ENCODE assay signal across 37 cellular contexts in the genomic region with DNA sequence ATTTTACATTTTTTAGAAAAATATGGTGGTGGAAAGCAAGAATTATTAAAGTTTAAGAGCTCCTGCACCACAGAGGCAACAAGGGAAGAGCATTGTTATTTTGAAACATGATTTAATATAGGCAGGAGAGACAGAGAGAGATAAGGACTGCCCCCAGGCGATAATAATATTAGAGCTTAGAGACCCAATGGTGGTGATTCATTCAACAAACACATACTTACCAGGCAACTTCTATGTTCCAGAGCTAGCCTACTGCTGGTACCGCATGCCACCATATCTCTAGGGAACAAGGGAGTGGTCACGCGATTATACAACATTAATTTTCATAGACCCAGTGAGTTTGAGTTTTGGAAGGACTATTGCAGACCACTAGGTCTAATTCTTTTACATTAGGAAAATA.
"Had no signal": no experiment of that assay in that cellular context is flagged by ENCODE, and none has a peak within 500 bp of the region (broad histone marks: within the 10 kb centered on the region; RNA-seq: fewer than 3 reads in every experiment).

No MANE protein-coding gene starts in this region.

- ATAC-seq: activated naive CD4-positive, alpha-beta T cell treated with anti-CD3 and anti-CD28 coated beads, Interleukin-2, amount 50 U/mL, for 72 hours; activated naive CD8-positive, alpha-beta T cell treated with anti-CD3 and anti-CD28 coated beads, Interleukin-2, amount 50 U/mL, for 24 hours; activated T-cell treated with anti-CD3 and anti-CD28 coated beads, Interleukin-2, amount 50 U/mL, for 4 hours; activated T-cell treated with anti-CD3 and anti-CD28 coated beads, Interleukin-2, amount 50 U/mL, for 72 hours; activated T-helper 17 cell treated with anti-CD3 and anti-CD28 coated beads, Interleukin-2, amount 50 U/mL, for 72 hours; body of pancreas had no signal

- DNase-seq: activated effector memory CD4-positive, alpha-beta T cell treated with anti-CD3 and anti-CD28 coated beads, Interleukin-2, amount 50 U/mL, for 16 hours; activated effector memory CD4-positive, alpha-beta T cell treated with Interleukin-2 at 50 U/mL for 16 hours; activated gamma-delta T cell; activated gamma-delta T cell treated with Interleukin-2 at 50 U/mL for 16 hours; activated naive CD4-positive, alpha-beta T cell; activated naive CD4-positive, alpha-beta T cell treated with anti-CD3 and anti-CD28 coated beads for 36 hours; activated naive CD4-positive, alpha-beta T cell treated with anti-CD3 and anti-CD28 coated beads, Interleukin-2, amount 10 ng/mL, durations not matched to agents 7 days and 5 days; activated naive CD4-positive, alpha-beta T cell treated with anti-CD3 and anti-CD28 coated beads, Interleukin-2, amount 50 U/mL, for 16 hours; activated naive CD4-positive, alpha-beta T cell treated with Interleukin-2 at 50 U/mL for 16 hours; activated naive CD8-positive, alpha-beta T cell treated with anti-CD3 and anti-CD28 coated beads for 36 hours; activated naive CD8-positive, alpha-beta T cell treated with anti-CD3 and anti-CD28 coated beads, Interleukin-2, amount 10 ng/mL, durations not matched to agents 7 days and 5 days; activated naive CD8-positive, alpha-beta T cell treated with anti-CD3 and anti-CD28 coated beads, Interleukin-2, amount 50 U/mL, for 24 hours; activated T-cell treated with anti-CD3 and anti-CD28 coated beads, Interleukin-2, amount 50 U/mL, for 1 hour; activated T-cell treated with anti-CD3 and anti-CD28 coated beads, Interleukin-2, amount 50 U/mL, for 24 hours; activated T-cell treated with anti-CD3 and anti-CD28 coated beads, Interleukin-2, amount 50 U/mL, for 4 hours; activated T-cell treated with anti-CD3 and anti-CD28 coated beads, Interleukin-2, amount 50 U/mL, for 48 hours; activated T-cell treated with anti-CD3 and anti-CD28 coated beads, Interleukin-2, amount 50 U/mL, for 72 hours; adrenal gland; amniotic stem cell; amygdala; anterior cingulate cortex; aorta; body of pancreas; caudate nucleus; central memory CD4-positive, alpha-beta T cell; cerebellar nuclear complex had no signal

- H3K9me3 Mint-ChIP-seq: activated naive CD4-positive, alpha-beta T cell treated with anti-CD3 and anti-CD28 coated beads, Interleukin-2, amount 10 ng/mL, durations not matched to agents 7 days and 5 days; activated naive CD4-positive, alpha-beta T cell treated with anti-CD3 and anti-CD28 coated beads, Interleukin-2, amount 50 U/mL, for 24 hours; activated naive CD8-positive, alpha-beta T cell treated with anti-CD3 and anti-CD28 coated beads, Interleukin-2, amount 10 ng/mL, durations not matched to agents 7 days and 5 days; activated naive CD8-positive, alpha-beta T cell treated with anti-CD3 and anti-CD28 coated beads, Interleukin-2, amount 50 U/mL, for 24 hours; activated T-cell treated with anti-CD3 and anti-CD28 coated beads, Interleukin-2, amount 50 U/mL, for 24 hours; activated T-helper 1 cell treated with anti-CD3 and anti-CD28 coated beads, Interleukin-12 subunit alpha, Interleukin-12 subunit beta, Interleukin-2, Interleukin-4 antibody, amounts not matched to agents 30 ng/mL and 10 ng/mL and 1 ng/mL, durations not matched to agents 14 hours and 24 hours and 36 hours; activated T-helper 2 cell treated with anti-CD3 and anti-CD28 coated beads, Interferon-gamma antibody, Interleukin-2, Interleukin-4, amounts not matched to agents 10 μg/mL and 5 μg/mL and 100 μg/mL, durations not matched to agents 14 hours and 24 hours and 36 hours had no signal

- H3K36me3 Mint-ChIP-seq: activated naive CD4-positive, alpha-beta T cell treated with anti-CD3 and anti-CD28 coated beads, Interleukin-2, amount 10 ng/mL, durations not matched to agents 7 days and 5 days; activated naive CD4-positive, alpha-beta T cell treated with anti-CD3 and anti-CD28 coated beads, Interleukin-2, amount 50 U/mL, for 24 hours; activated naive CD8-positive, alpha-beta T cell; activated naive CD8-positive, alpha-beta T cell treated with anti-CD3 and anti-CD28 coated beads for 36 hours; activated naive CD8-positive, alpha-beta T cell treated with anti-CD3 and anti-CD28 coated beads, Interleukin-2, amount 10 ng/mL, durations not matched to agents 7 days and 5 days; brain had no signal

- H3K27me3 ChIP-seq: adrenal gland, ascending aorta, body of pancreas, breast epithelium, cardiac muscle cell had no signal

- H3K36me3 ChIP-seq: adrenal gland, ascending aorta, breast epithelium, cardiac muscle cell had no signal

- H3K4me3 ChIP-seq: adrenal gland, ascending aorta, body of pancreas, breast epithelium, cardiac muscle cell had no signal

- H3K27ac ChIP-seq: adrenal gland, ascending aorta, body of pancreas, breast epithelium, cardiac muscle cell had no signal

- H3K27ac Mint-ChIP-seq: activated naive CD4-positive, alpha-beta T cell treated with anti-CD3 and anti-CD28 coated beads for 36 hours; activated naive CD4-positive, alpha-beta T cell treated with anti-CD3 and anti-CD28 coated beads, Interleukin-2, amount 10 ng/mL, durations not matched to agents 7 days and 5 days; activated naive CD4-positive, alpha-beta T cell treated with anti-CD3 and anti-CD28 coated beads, Interleukin-2, amount 50 U/mL, for 24 hours; activated naive CD8-positive, alpha-beta T cell; activated naive CD8-positive, alpha-beta T cell treated with anti-CD3 and anti-CD28 coated beads for 36 hours; activated naive CD8-positive, alpha-beta T cell treated with anti-CD3 and anti-CD28 coated beads, Interleukin-2, amount 10 ng/mL, durations not matched to agents 7 days and 5 days; activated naive CD8-positive, alpha-beta T cell treated with anti-CD3 and anti-CD28 coated beads, Interleukin-2, amount 50 U/mL, for 24 hours; activated T-cell treated with anti-CD3 and anti-CD28 coated beads, Interleukin-2, amount 50 U/mL, for 24 hours; activated T-cell treated with anti-CD3 and anti-CD28 coated beads, Interleukin-2, amount 50 U/mL, for 72 hours; activated T-helper 1 cell treated with anti-CD3 and anti-CD28 coated beads, Interleukin-12 subunit alpha, Interleukin-12 subunit beta, Interleukin-2, Interleukin-4 antibody, amounts not matched to agents 30 ng/mL and 10 ng/mL and 1 ng/mL, durations not matched to agents 14 hours and 24 hours and 36 hours; activated T-helper 17 cell treated with anti-CD3 and anti-CD28 coated beads, Interleukin-2, amount 50 U/mL, for 72 hours; activated T-helper 2 cell treated with anti-CD3 and anti-CD28 coated beads, Interferon-gamma antibody, Interleukin-2, Interleukin-4, amounts not matched to agents 10 μg/mL and 5 μg/mL and 100 μg/mL, durations not matched to agents 14 hours and 24 hours and 36 hours; brain had no signal

- H3K27me3 Mint-ChIP-seq: activated naive CD4-positive, alpha-beta T cell treated with anti-CD3 and anti-CD28 coated beads, Interleukin-2, amount 10 ng/mL, durations not matched to agents 7 days and 5 days; activated naive CD8-positive, alpha-beta T cell treated with anti-CD3 and anti-CD28 coated beads, Interleukin-2, amount 10 ng/mL, durations not matched to agents 7 days and 5 days; activated naive CD8-positive, alpha-beta T cell treated with anti-CD3 and anti-CD28 coated beads, Interleukin-2, amount 50 U/mL, for 24 hours; activated T-cell treated with anti-CD3 and anti-CD28 coated beads, Interleukin-2, amount 50 U/mL, for 24 hours; activated T-helper 17 cell treated with anti-CD3 and anti-CD28 coated beads, Interleukin-2, amount 50 U/mL, for 72 hours; brain; central memory CD8-positive, alpha-beta T cell had no signal

- H3K9me3 ChIP-seq: adrenal gland, ascending aorta, body of pancreas, breast epithelium had no signal

- H3K4me3 Mint-ChIP-seq: activated naive CD4-positive, alpha-beta T cell treated with anti-CD3 and anti-CD28 coated beads for 36 hours; activated naive CD4-positive, alpha-beta T cell treated with anti-CD3 and anti-CD28 coated beads, Interleukin-2, amount 10 ng/mL, durations not matched to agents 7 days and 5 days; activated naive CD4-positive, alpha-beta T cell treated with anti-CD3 and anti-CD28 coated beads, Interleukin-2, amount 50 U/mL, for 24 hours; activated naive CD8-positive, alpha-beta T cell; activated naive CD8-positive, alpha-beta T cell treated with anti-CD3 and anti-CD28 coated beads for 36 hours; activated naive CD8-positive, alpha-beta T cell treated with anti-CD3 and anti-CD28 coated beads, Interleukin-2, amount 10 ng/mL, durations not matched to agents 7 days and 5 days; activated naive CD8-positive, alpha-beta T cell treated with anti-CD3 and anti-CD28 coated beads, Interleukin-2, amount 50 U/mL, for 24 hours; activated T-cell treated with anti-CD3 and anti-CD28 coated beads, Interleukin-2, amount 50 U/mL, for 24 hours; activated T-cell treated with anti-CD3 and anti-CD28 coated beads, Interleukin-2, amount 50 U/mL, for 4 hours; activated T-cell treated with anti-CD3 and anti-CD28 coated beads, Interleukin-2, amount 50 U/mL, for 72 hours; activated T-helper 1 cell treated with anti-CD3 and anti-CD28 coated beads, Interleukin-12 subunit alpha, Interleukin-12 subunit beta, Interleukin-2, Interleukin-4 antibody, amounts not matched to agents 30 ng/mL and 10 ng/mL and 1 ng/mL, durations not matched to agents 14 hours and 24 hours and 36 hours; activated T-helper 17 cell treated with anti-CD3 and anti-CD28 coated beads, Interleukin-2, amount 50 U/mL, for 72 hours; brain; central memory CD8-positive, alpha-beta T cell had no signal

- H3K4me1 Mint-ChIP-seq: activated naive CD4-positive, alpha-beta T cell treated with anti-CD3 and anti-CD28 coated beads, Interleukin-2, amount 10 ng/mL, durations not matched to agents 7 days and 5 days; activated naive CD8-positive, alpha-beta T cell treated with anti-CD3 and anti-CD28 coated beads for 36 hours; activated naive CD8-positive, alpha-beta T cell treated with anti-CD3 and anti-CD28 coated beads, Interleukin-2, amount 10 ng/mL, durations not matched to agents 7 days and 5 days; activated naive CD8-positive, alpha-beta T cell treated with anti-CD3 and anti-CD28 coated beads, Interleukin-2, amount 50 U/mL, for 24 hours; activated T-helper 17 cell treated with anti-CD3 and anti-CD28 coated beads, Interleukin-2, amount 50 U/mL, for 72 hours; central memory CD8-positive, alpha-beta T cell had no signal

- H3K4me1 ChIP-seq: ascending aorta, body of pancreas, breast epithelium had no signal
